In the genomic region with DNA sequence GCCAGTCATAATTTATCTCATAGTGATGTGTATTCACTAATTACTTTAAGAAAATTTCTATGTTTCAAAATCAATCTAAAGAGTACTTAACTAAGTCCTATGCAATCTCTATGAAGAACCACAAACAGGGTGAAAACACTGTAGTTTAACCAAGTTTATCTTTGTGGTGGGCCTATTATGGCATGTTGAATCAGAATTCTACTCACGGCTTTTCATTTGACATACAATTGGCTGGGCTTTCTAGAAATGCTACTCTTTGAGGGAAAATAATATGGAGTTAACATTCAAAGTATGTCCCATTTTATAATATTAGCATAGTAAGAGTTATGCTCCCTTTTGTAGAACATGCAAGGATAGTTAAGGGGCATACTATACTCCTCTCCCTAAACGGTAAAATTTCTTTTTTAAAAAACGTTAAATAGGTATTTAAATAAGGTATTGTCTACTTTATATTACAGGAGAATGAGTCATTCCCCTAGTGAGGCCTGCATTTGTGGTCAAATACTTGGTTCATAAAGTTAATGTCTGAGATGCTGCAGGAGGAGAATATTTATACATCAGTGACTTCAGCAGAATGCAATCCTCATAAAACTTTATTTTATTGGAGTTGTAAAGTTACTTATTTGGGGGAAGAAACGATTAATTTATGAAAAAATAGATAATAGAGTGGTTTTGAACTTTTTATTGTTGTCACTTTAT, we compare ENCODE assay signal across 17 cellular contexts. TPM values are rescaled to one million over a fixed set of nuclear protein-coding genes. Genes with fewer than 3 reads are reported as not detected.
DNase-seq lines count a peak whose midpoint lies in the region; ATAC-seq and TF ChIP-seq lines count a peak whose summit lies in the region.
"Had no signal": no experiment of that assay in that cellular context is flagged by ENCODE, and none has a peak within 500 bp of the region (broad histone marks: within the 10 kb centered on the region; RNA-seq: fewer than 3 reads in every experiment).

No MANE protein-coding gene starts in this region.

- intact Hi-C loops in OCI-LY7 (cut with micrococcal nuclease; ENCODE audit: unreplicated experiment), result no loop called here

- H3K4me2 ChIP-seq in OCI-LY7 (ENCODE audit: low read length), result no peak overlapping the region

- H3K27ac ChIP-seq in OCI-LY7 (ENCODE audit: low read depth, low read length, poor library complexity, severe bottlenecking), result no peak overlapping the region

- no peaks in the 10 kb centered on the region for H3K79me2 ChIP-seq in OCI-LY7 (ENCODE audit: insufficient read depth, low read depth, low read length)

- H3K9me2 ChIP-seq in OCI-LY7 (ENCODE audit: insufficient read depth, low read length), result no peaks in the 10 kb centered on the region

- H4K20me1 ChIP-seq in OCI-LY7 (ENCODE audit: insufficient read depth, low read length), result no peaks in the 10 kb centered on the region

- ATAC-seq in SK-N-SH treated with all-trans-retinoic acid at 6 μM for 48 hours, result peak; percentile 6; the same call in 1 of the 3 replicates
- ATAC-seq: K562, left ventricle myocardium superior had no signal

- H3K27me3 ChIP-seq in GM06990 (replicated peaks; ENCODE audit: control insufficient read depth, insufficient read depth, low read length) (no peaks in the 10 kb centered on the region), MG63 (no peaks in the 10 kb centered on the region)

- H3K4me3 ChIP-seq in GM06990 (replicated peaks; ENCODE audit: low read depth, low read length) (peak overlapping the region; percentile 90), fibroblast of pulmonary artery (replicated peaks; ENCODE audit: low read depth, low read length) (no peak overlapping the region), skeletal muscle cell (ENCODE audit: low read depth, low read length) (no peak overlapping the region), OCI-LY7 (ENCODE audit: low read depth, low read length, poor library complexity, severe bottlenecking) (no peak overlapping the region), MG63 (no peak overlapping the region)
- H3K4me3 ChIP-seq: K562 had no signal

- POLR2A ChIA-PET in OCI-LY7 (lab: Charles Lee), result no interaction called here

- H3K4me1 ChIP-seq in OCI-LY7 (ENCODE audit: insufficient read depth, low read length, poor library complexity, severe bottlenecking), result no peaks in the 10 kb centered on the region

- H3K9me3 ChIP-seq in OCI-LY7 (ENCODE audit: low read length) (peaks cover 12% of the 10 kb centered on the region), MG63 (no peaks in the 10 kb centered on the region)

- H3K36me3 ChIP-seq in GM06990 (ENCODE audit: control insufficient read depth, insufficient read depth, low read length) (no peaks in the 10 kb centered on the region), OCI-LY7 (ENCODE audit: insufficient read depth, low read length) (no peaks in the 10 kb centered on the region; the same call in 1 of the 2 replicates), MG63 (no peaks in the 10 kb centered on the region)
- H3K36me3 ChIP-seq: stomach had no signal

- no TSS peak for BruUV-seq in OCI-LY7 (replicated peaks; lab: Mats Ljungman, UMichigan)

- DNase-seq in GM06990 (ENCODE audit: extremely low read depth, insufficient read length) (no peak), fibroblast of pulmonary artery (ENCODE audit: low read depth) (peak; percentile 34), skeletal muscle cell (ENCODE audit: low read depth) (peak; percentile 55), OCI-LY7 (ENCODE audit: low spot score) (no peak), MG63 (no peak), HT-29 (ENCODE audit: low spot score) (no peak), NCI-H69 (lab: John Stamatoyannopoulos, UW) (no peak)
- DNase-seq: activated CD4-positive, alpha-beta T cell treated with anti-CD3 and anti-CD28 coated beads, Interleukin-2, amount 50 U/mL, for 48 hours; COR-L47; glutamatergic neuron; left ventricle myocardium superior; NCI-H2081; posterior cingulate gyrus; stimulated activated CD4-positive, alpha-beta T cell treated with anti-CD3 and anti-CD28 coated beads, Interleukin-4, amount 100 ng/mL, for 24 hours; stomach had no signal

- no peak overlapping the region for H2AFZ ChIP-seq in OCI-LY7 (ENCODE audit: low read length)

- CTCF ChIA-PET in OCI-LY7 (lab: Charles Lee; ENCODE audit: unreplicated experiment), result no interaction called here

- no peak for TF ChIP-seq CTCF in GM06990 (IDR thresholded peaks at IDR 0.05; ENCODE audit: insufficient read depth, low read length, poor library complexity, severe bottlenecking)
- no peak for TF ChIP-seq CTCF in fibroblast of pulmonary artery (IDR thresholded peaks at IDR 0.05; ENCODE audit: low read length, missing control alignments)
- TF ChIP-seq CTCF in OCI-LY7 (conservative IDR thresholded peaks at IDR 0.05; ENCODE audit: low read length), result no peak

TF ChIP-seq in SK-N-SH treated with all-trans-retinoic acid at 6 μM for 48 hours, 23 proteins besides CTCF, POLR2A, EP300 and RAD21 (continues in another document):
- TF ChIP-seq TCF4 (CRISPR knock-in tag; IDR thresholded peaks at IDR 0.05; ENCODE audit: borderline replicate concordance) (no peak), BACH2 (CRISPR knock-in tag; IDR thresholded peaks at IDR 0.05; ENCODE audit: borderline replicate concordance) (no peak), ZNF8 (CRISPR knock-in tag; IDR thresholded peaks at IDR 0.05) (no peak), RARB (CRISPR knock-in tag; IDR thresholded peaks at IDR 0.05) (no peak), CSDC2 (CRISPR knock-in tag; IDR thresholded peaks at IDR 0.05) (no peak), ZNF565 (CRISPR knock-in tag; conservative IDR thresholded peaks at IDR 0.05; ENCODE audit: low read depth) (no peak), POU6F1 (CRISPR knock-in tag; IDR thresholded peaks at IDR 0.05; ENCODE audit: borderline replicate concordance, low read depth) (no peak), TOX (CRISPR knock-in tag; IDR thresholded peaks at IDR 0.05; ENCODE audit: borderline replicate concordance) (no peak), GLIS3 (CRISPR knock-in tag; IDR thresholded peaks at IDR 0.05) (no peak), ZC3H10 (CRISPR knock-in tag; IDR thresholded peaks at IDR 0.05) (no peak), ARNTL (CRISPR knock-in tag; IDR thresholded peaks at IDR 0.05; ENCODE audit: borderline replicate concordance, low read depth) (no peak), ISL1 (CRISPR knock-in tag; IDR thresholded peaks at IDR 0.05) (no peak), ZNF70 (CRISPR knock-in tag; IDR thresholded peaks at IDR 0.05) (no peak), ZFP3 (CRISPR knock-in tag; IDR thresholded peaks at IDR 0.05) (no peak), PPARA (CRISPR knock-in tag; IDR thresholded peaks at IDR 0.05; ENCODE audit: borderline replicate concordance) (no peak), ZFP30 (CRISPR knock-in tag; IDR thresholded peaks at IDR 0.05) (no peak)
- TF ChIP-seq, protein P1, sequence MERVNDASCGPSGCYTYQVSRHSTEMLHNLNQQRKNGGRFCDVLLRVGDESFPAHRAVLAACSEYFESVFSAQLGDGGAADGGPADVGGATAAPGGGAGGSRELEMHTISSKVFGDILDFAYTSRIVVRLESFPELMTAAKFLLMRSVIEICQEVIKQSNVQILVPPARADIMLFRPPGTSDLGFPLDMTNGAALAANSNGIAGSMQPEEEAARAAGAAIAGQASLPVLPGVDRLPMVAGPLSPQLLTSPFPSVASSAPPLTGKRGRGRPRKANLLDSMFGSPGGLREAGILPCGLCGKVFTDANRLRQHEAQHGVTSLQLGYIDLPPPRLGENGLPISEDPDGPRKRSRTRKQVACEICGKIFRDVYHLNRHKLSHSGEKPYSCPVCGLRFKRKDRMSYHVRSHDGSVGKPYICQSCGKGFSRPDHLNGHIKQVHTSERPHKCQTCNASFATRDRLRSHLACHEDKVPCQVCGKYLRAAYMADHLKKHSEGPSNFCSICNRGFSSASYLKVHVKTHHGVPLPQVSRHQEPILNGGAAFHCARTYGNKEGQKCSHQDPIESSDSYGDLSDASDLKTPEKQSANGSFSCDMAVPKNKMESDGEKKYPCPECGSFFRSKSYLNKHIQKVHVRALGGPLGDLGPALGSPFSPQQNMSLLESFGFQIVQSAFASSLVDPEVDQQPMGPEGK (CRISPR knock-in tag; IDR thresholded peaks at IDR 0.05; ENCODE audit: borderline replicate concordance), result no peak
- TF ChIP-seq, protein P2, sequence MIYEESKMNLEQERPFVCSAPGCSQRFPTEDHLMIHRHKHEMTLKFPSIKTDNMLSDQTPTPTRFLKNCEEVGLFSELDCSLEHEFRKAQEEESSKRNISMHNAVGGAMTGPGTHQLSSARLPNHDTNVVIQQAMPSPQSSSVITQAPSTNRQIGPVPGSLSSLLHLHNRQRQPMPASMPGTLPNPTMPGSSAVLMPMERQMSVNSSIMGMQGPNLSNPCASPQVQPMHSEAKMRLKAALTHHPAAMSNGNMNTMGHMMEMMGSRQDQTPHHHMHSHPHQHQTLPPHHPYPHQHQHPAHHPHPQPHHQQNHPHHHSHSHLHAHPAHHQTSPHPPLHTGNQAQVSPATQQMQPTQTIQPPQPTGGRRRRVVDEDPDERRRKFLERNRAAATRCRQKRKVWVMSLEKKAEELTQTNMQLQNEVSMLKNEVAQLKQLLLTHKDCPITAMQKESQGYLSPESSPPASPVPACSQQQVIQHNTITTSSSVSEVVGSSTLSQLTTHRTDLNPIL (CRISPR knock-in tag; IDR thresholded peaks at IDR 0.05; ENCODE audit: low read depth), result no peak

RNA-seq across cellular contexts. Expression of gene MOXD1, which starts 1.8 kb away (rescaled TPM):
- 0.05 TPM in 1 of 2 replicates, not detected in the other for total RNA-seq in OCI-LY7 (2014; rRNA removed; shearing (Covaris generic))
- total RNA-seq in OCI-LY7 (2022), result 0.20 and 0.74 TPM in 2 replicates
- total RNA-seq in MG63 (2014; rRNA removed; shearing (Covaris generic); ENCODE audit: low replicate concordance), result 1.9 and 2.9 TPM in 2 replicates
- not detected in 2 replicates for total RNA-seq in HT-29 (2014; rRNA removed; shearing (Covaris generic))
- total RNA-seq: K562 had no signal

Comparison
In these comparisons a context has a peak if more than half of its experiments do, and no peak if none do; other contexts are left out.
1. DNase-seq: peak in fibroblast of pulmonary artery (single experiment) and skeletal muscle cell (single experiment); none in GM06990 (single experiment), OCI-LY7 (single experiment), MG63 (single experiment), HT-29 (single experiment) and NCI-H69 (single experiment).